Comparison of ENCODE assay signal across 16 cellular contexts in the genomic region with DNA sequence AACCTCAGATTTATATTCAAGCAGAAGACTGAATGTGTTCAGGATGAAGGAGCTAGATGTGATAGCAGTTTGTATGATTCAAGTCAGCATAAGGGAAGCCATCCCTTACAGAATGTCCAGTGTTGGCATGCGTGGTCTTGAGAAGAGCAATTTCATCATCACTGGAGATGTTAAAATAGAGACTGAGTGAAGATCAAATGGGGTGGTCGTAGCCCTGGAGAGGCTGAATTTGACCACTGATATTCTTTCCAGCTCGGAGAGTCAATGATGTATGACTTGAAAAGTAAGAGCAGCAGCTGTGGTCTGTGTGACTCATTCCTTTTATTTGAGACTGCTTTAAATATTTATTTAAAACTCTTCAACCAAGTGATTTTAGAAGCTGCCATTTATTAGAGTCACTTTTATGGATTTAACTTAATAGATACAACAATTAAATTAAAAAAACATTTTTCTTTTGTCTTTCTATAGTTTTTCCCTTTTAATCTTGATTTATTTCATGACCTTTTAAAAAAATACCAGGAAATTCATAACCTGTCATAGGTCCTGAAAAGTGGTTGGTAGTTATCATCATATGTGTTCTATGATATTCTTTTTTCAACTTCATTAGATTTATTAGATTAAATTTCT.
DNase-seq lines count a peak whose midpoint lies in the region; ATAC-seq and TF ChIP-seq lines count a peak whose summit lies in the region.
"Had no signal": no experiment of that assay in that cellular context is flagged by ENCODE, and none has a peak within 500 bp of the region (broad histone marks: within the 10 kb centered on the region; RNA-seq: fewer than 3 reads in every experiment).

No MANE protein-coding gene starts in this region.

- H3K4me1 Mint-ChIP-seq in activated naive CD8-positive, alpha-beta T cell treated with anti-CD3 and anti-CD28 coated beads, Interleukin-2, amount 50 U/mL, for 24 hours, result no peaks in the 10 kb centered on the region
- H3K4me1 Mint-ChIP-seq: activated naive CD4-positive, alpha-beta T cell treated with anti-CD3 and anti-CD28 coated beads, Interleukin-2, amount 10 ng/mL, durations not matched to agents 7 days and 5 days had no signal

- DNase-seq in ELR (ENCODE audit: low read depth) (peak; percentile 86), SHP77 (lab: John Stamatoyannopoulos, UW) (peak; percentile 10 to 13), fibroblast of mammary gland (ENCODE audit: low read depth) (peak; percentile 68), skeletal muscle cell (ENCODE audit: low read depth) (peak; percentile 73), NCI-H146 (lab: John Stamatoyannopoulos, UW) (no peak), NCI-H2196 treated with DMSO at 0.1 percent for 48 hours (lab: John Stamatoyannopoulos, UW; ENCODE audit: unreplicated experiment) (no peak)
- no peak for DNase-seq in activated naive CD8-positive, alpha-beta T cell treated with anti-CD3 and anti-CD28 coated beads, Interleukin-2, amount 50 U/mL, for 24 hours
- DNase-seq: activated naive CD4-positive, alpha-beta T cell treated with anti-CD3 and anti-CD28 coated beads, Interleukin-2, amount 10 ng/mL, durations not matched to agents 7 days and 5 days; COR-L47; dermis blood vessel endothelial cell; left ventricle myocardium superior; MV-4-11; NCI-H510A; stimulated activated CD4-positive, alpha-beta T cell treated with anti-CD3 and anti-CD28 coated beads, Interleukin-12 subunit alpha, Interleukin-12 subunit beta, amount 100 ng/mL, for 4 hours; testis had no signal

- H3K36me3 Mint-ChIP-seq in activated naive CD8-positive, alpha-beta T cell treated with anti-CD3 and anti-CD28 coated beads, Interleukin-2, amount 50 U/mL, for 24 hours (ENCODE audit: low read depth), result no peaks in the 10 kb centered on the region
- H3K36me3 Mint-ChIP-seq: activated naive CD4-positive, alpha-beta T cell treated with anti-CD3 and anti-CD28 coated beads, Interleukin-2, amount 10 ng/mL, durations not matched to agents 7 days and 5 days had no signal

- ATAC-seq in HG03439 (IDR thresholded peaks at IDR 0.05; ENCODE audit: unreplicated experiment), result no peak
- no peak for ATAC-seq in activated naive CD8-positive, alpha-beta T cell treated with anti-CD3 and anti-CD28 coated beads, Interleukin-2, amount 50 U/mL, for 24 hours
- ATAC-seq: left ventricle myocardium superior had no signal

- TF ChIP-seq CTCF in fibroblast of mammary gland (conservative IDR thresholded peaks at IDR 0.05; ENCODE audit: control insufficient read depth, insufficient read depth, low read depth, low read length), result no peak

- no peak overlapping the region for H3K27ac Mint-ChIP-seq in activated naive CD8-positive, alpha-beta T cell treated with anti-CD3 and anti-CD28 coated beads, Interleukin-2, amount 50 U/mL, for 24 hours
- H3K27ac Mint-ChIP-seq: activated naive CD4-positive, alpha-beta T cell treated with anti-CD3 and anti-CD28 coated beads, Interleukin-2, amount 10 ng/mL, durations not matched to agents 7 days and 5 days had no signal

- peaks cover 3% of the 10 kb centered on the region for H3K27me3 Mint-ChIP-seq in activated naive CD8-positive, alpha-beta T cell treated with anti-CD3 and anti-CD28 coated beads, Interleukin-2, amount 50 U/mL, for 24 hours
- H3K27me3 Mint-ChIP-seq: activated naive CD4-positive, alpha-beta T cell treated with anti-CD3 and anti-CD28 coated beads, Interleukin-2, amount 10 ng/mL, durations not matched to agents 7 days and 5 days had no signal

- H3K4me3 ChIP-seq in fibroblast of mammary gland (ENCODE audit: control insufficient read depth, low read depth, low read length) (no peak overlapping the region), skeletal muscle cell (ENCODE audit: low read depth, low read length) (no peak overlapping the region)
- H3K4me3 ChIP-seq: testis had no signal

- H3K4me3 Mint-ChIP-seq in activated naive CD8-positive, alpha-beta T cell treated with anti-CD3 and anti-CD28 coated beads, Interleukin-2, amount 50 U/mL, for 24 hours, result no peak overlapping the region
- H3K4me3 Mint-ChIP-seq: activated naive CD4-positive, alpha-beta T cell treated with anti-CD3 and anti-CD28 coated beads, Interleukin-2, amount 10 ng/mL, durations not matched to agents 7 days and 5 days had no signal

- H3K9me3 Mint-ChIP-seq in activated naive CD8-positive, alpha-beta T cell treated with anti-CD3 and anti-CD28 coated beads, Interleukin-2, amount 50 U/mL, for 24 hours, result no peaks in the 10 kb centered on the region
- H3K9me3 Mint-ChIP-seq: activated naive CD4-positive, alpha-beta T cell treated with anti-CD3 and anti-CD28 coated beads, Interleukin-2, amount 10 ng/mL, durations not matched to agents 7 days and 5 days had no signal

Comparison
In these comparisons a context has a peak if more than half of its experiments do, and no peak if none do; other contexts are left out.
1. DNase-seq: peak in ELR (single experiment), SHP77 (2 of 2), fibroblast of mammary gland (single experiment) and skeletal muscle cell (single experiment); none in activated naive CD8-positive, alpha-beta T cell treated with anti-CD3 and anti-CD28 coated beads, Interleukin-2, amount 50 U/mL, for 24 hours (single experiment), NCI-H146 (single experiment) and NCI-H2196 treated with DMSO at 0.1 percent for 48 hours (single experiment).